Comparison of ENCODE assay signal across 17 cellular contexts in genomic region chr6:168277274-168277669, GRCh38. TPM values are rescaled to one million over a fixed set of nuclear protein-coding genes. Genes with fewer than 3 reads are reported as not detected.
DNase-seq lines count a peak whose midpoint lies in the region; ATAC-seq, FAIRE-seq and TF ChIP-seq lines count a peak whose summit lies in the region.
"Had no signal": no experiment of that assay in that cellular context is flagged by ENCODE, and none has a peak within 500 bp of the region (broad histone marks: within the 10 kb centered on the region; RNA-seq: fewer than 3 reads in every experiment).

No MANE protein-coding gene starts in this region.

- no TSS peak for BruUV-seq in PC-9 (replicated peaks; lab: Mats Ljungman, UMichigan)

- H3K14ac ChIP-seq in H1 (ENCODE audit: insufficient read length) (no peak overlapping the region), mesenchymal stem cell (ENCODE audit: low read length in 2 of 2) (no peak overlapping the region)

- intact Hi-C loops in PC-9 (cut with micrococcal nuclease; ENCODE audit: unreplicated experiment) = no loop called here

- H4K91ac ChIP-seq in H1 (replicated peaks; ENCODE audit: insufficient read length, low read length) (no peak overlapping the region), mesenchymal stem cell (ENCODE audit: low read length) (no peak overlapping the region)

- H3K18ac ChIP-seq in H1 (ENCODE audit: extremely low read depth, low read length) (no peak overlapping the region), mesenchymal stem cell (ENCODE audit: low read depth in 1 of 2, low read length in 2 of 2) (no peak overlapping the region)

- peak overlapping the region; percentile 39; the same call in 1 of the 2 replicates for H2BK12ac ChIP-seq in H1 (ENCODE audit: low read depth, low read length)
- H2BK12ac ChIP-seq in mesenchymal stem cell (ENCODE audit: low read length in 2 of 2) = no peak overlapping the region

- no peak overlapping the region for H3K27ac ChIP-seq in BLaER1 treated with 17β-estradiol and CSF1 and Interleukin-3, amounts not matched to agents 10 nM and 100 nM
- H3K27ac ChIP-seq in GM23338 (ENCODE audit: low read depth) (no peak overlapping the region), H1 (ENCODE audit: low read depth, low read length) (no peak overlapping the region), mesenchymal stem cell (ENCODE audit: low read length, poor library complexity, severe bottlenecking) (no peak overlapping the region), PC-9 (no peak overlapping the region)

- no peaks in the 10 kb centered on the region for H3K9me3 Mint-ChIP-seq in GM23338

- no peaks in the 10 kb centered on the region for H3K9me3 ChIP-seq in BLaER1 treated with 17β-estradiol and CSF1 and Interleukin-3, amounts not matched to agents 10 nM and 100 nM (replicated peaks in 1 of 11)
- H3K9me3 ChIP-seq in H1 (ENCODE audit: insufficient read depth in 2 of 2, low read depth in 1 of 2, low read length in 1 of 2) (no peaks in the 10 kb centered on the region), mesenchymal stem cell (ENCODE audit: control insufficient read depth, low read length) (no peaks in the 10 kb centered on the region), PC-9 (ENCODE audit: insufficient read depth, low read depth) (no peaks in the 10 kb centered on the region)
- H3K9me3 ChIP-seq: Caco-2 had no signal

- H3K79me1 ChIP-seq in H1 (ENCODE audit: low read depth, low read length) = 0 out of 2 replicates have a peak, but pooled peaks cover 2% of the 10 kb centered on the region
- no peaks in the 10 kb centered on the region for H3K79me1 ChIP-seq in mesenchymal stem cell (replicated peaks; ENCODE audit: low read length, poor library complexity, severe bottlenecking)

- H2BK120ac ChIP-seq in H1 (replicated peaks; ENCODE audit: low read depth, low read length) (no peak overlapping the region), mesenchymal stem cell (ENCODE audit: low read depth, low read length) (no peak overlapping the region)

- H2BK5ac ChIP-seq in H1 (ENCODE audit: low read depth, low read length) (no peak overlapping the region), mesenchymal stem cell (ENCODE audit: low read depth, low read length, poor library complexity, severe bottlenecking) (no peak overlapping the region)

- H3K4me1 ChIP-seq in BLaER1 treated with 17β-estradiol and CSF1 and Interleukin-3, amounts not matched to agents 10 nM and 100 nM = peaks cover 40 to 83% (median 80%) of the 10 kb centered on the region in 10 experiments
- H3K4me1 ChIP-seq in GM23338 (ENCODE audit: insufficient read depth) (0 out of 2 replicates have a peak, but pooled peaks cover 3% of the 10 kb centered on the region), H1 (replicated peaks in 1 of 4; ENCODE audit: control insufficient read depth in 3 of 4, insufficient read depth in 4 of 4, low read length in 3 of 4) (peaks cover 0 to 17% (median 7%) of the 10 kb centered on the region in 4 experiments; a peak in 6 of 7 replicates), mesenchymal stem cell (ENCODE audit: control insufficient read depth, insufficient read depth, low read depth, low read length) (peaks cover 38% of the 10 kb centered on the region), PC-9 (replicated peaks; ENCODE audit: insufficient read depth) (no peaks in the 10 kb centered on the region)

- H2BK20ac ChIP-seq in H1 (ENCODE audit: low read length) = no peak overlapping the region

- peaks cover 14% of the 10 kb centered on the region for H3K27me3 Mint-ChIP-seq in GM23338 (ENCODE audit: insufficient read depth, low read depth, poor library complexity)

- H3K36me3 ChIP-seq in BLaER1 treated with 17β-estradiol and CSF1 and Interleukin-3, amounts not matched to agents 10 nM and 100 nM = no peaks in the 10 kb centered on the region
- H3K36me3 ChIP-seq in GM23338 (ENCODE audit: insufficient read depth) (no peaks in the 10 kb centered on the region), H1 (ENCODE audit: control insufficient read depth in 2 of 4, insufficient read depth in 4 of 4, low read length in 3 of 4) (no peaks in the 10 kb centered on the region), mesenchymal stem cell (ENCODE audit: control insufficient read depth in 1 of 2, insufficient read depth in 2 of 2, low read depth in 1 of 2, low read length in 2 of 2) (no peaks in the 10 kb centered on the region), PC-9 (ENCODE audit: low read depth) (no peaks in the 10 kb centered on the region)

- H4K5ac ChIP-seq in H1 (ENCODE audit: insufficient read length, low read depth, low read length) = no peak overlapping the region

- ATAC-seq in GM23338 (peak; percentile 15; the same call in 2 of the 3 replicates), GM21360 (IDR thresholded peaks at IDR 0.05; ENCODE audit: unreplicated experiment) (no peak)

- TF ChIP-seq POLR2A in H1 (IDR thresholded peaks at IDR 0.05; ENCODE audit: control extremely low read depth in 1 of 2, low read depth in 2 of 2, low read length in 2 of 2) = no peak

- H3K9me2 ChIP-seq in GM23338 (ENCODE audit: insufficient read depth) = no peaks in the 10 kb centered on the region
- H3K9me2 ChIP-seq in PC-9 (ENCODE audit: insufficient read depth) = no peaks in the 10 kb centered on the region

- no peak overlapping the region for H3K4me3 Mint-ChIP-seq in GM23338
- H3K4me3 Mint-ChIP-seq: T-helper 1 cell treated with Interleukin-12 subunit alpha and Interleukin-12 subunit beta and Interleukin-4 antibody, amounts not matched to agents 30 μg/mL and 1 μg/mL, for 36 hours had no signal

- H3K4ac ChIP-seq in H1 (replicated peaks; ENCODE audit: insufficient read length, low read depth, low read length) = no peak overlapping the region
- no peak overlapping the region for H3K4ac ChIP-seq in mesenchymal stem cell (ENCODE audit: low read depth in 1 of 2, low read length in 2 of 2)

- no peaks in the 10 kb centered on the region for H3K23me2 ChIP-seq in H1 (ENCODE audit: low read depth, low read length)

- H4K20me1 ChIP-seq in BLaER1 treated with 17β-estradiol and CSF1 and Interleukin-3, amounts not matched to agents 10 nM and 100 nM = peaks cover 0 to 10% (median 0%) of the 10 kb centered on the region in 11 experiments; a peak in 3 of 22 replicates
- H4K20me1 ChIP-seq in GM23338 (replicated peaks; ENCODE audit: insufficient read depth) = no peaks in the 10 kb centered on the region
- H4K20me1 ChIP-seq in H1 (replicated peaks in 1 of 2; ENCODE audit: control insufficient read depth in 1 of 2, insufficient read depth in 2 of 2, low read length in 2 of 2) = no peaks in the 10 kb centered on the region
- H4K20me1 ChIP-seq in PC-9 (ENCODE audit: insufficient read depth) = no peaks in the 10 kb centered on the region

- TF ChIP-seq RAD21 in H1 (IDR thresholded peaks at IDR 0.05 in 1 of 2, conservative IDR thresholded peaks at IDR 0.05 in 1 of 2; ENCODE audit: low read depth in 2 of 2, low read length in 2 of 2) = no peak

- POLR2A ChIA-PET in H1 (lab: Charles Lee; ENCODE audit: partially characterized antibody) = interaction anchor here (0.7 kb wide), 1 partner anchor 24 kb away, joined by 3 read pairs; no protein-coding TSS in a partner anchor
- POLR2A ChIA-PET in PC-9 (lab: Charles Lee; ENCODE audit: unreplicated experiment) = no interaction called here

- H2BK15ac ChIP-seq in H1 (ENCODE audit: low read length) (no peak overlapping the region), mesenchymal stem cell (ENCODE audit: low read depth, poor library complexity, severe bottlenecking) (no peak overlapping the region)

- H4K8ac ChIP-seq in H1 (ENCODE audit: extremely low read depth, insufficient read depth, low read length) (peak overlapping the region; percentile 64; the same call in 1 of the 2 replicates), mesenchymal stem cell (ENCODE audit: low read length) (no peak overlapping the region)

- H3K79me2 ChIP-seq in GM23338 (replicated peaks; ENCODE audit: insufficient read depth) = no peaks in the 10 kb centered on the region
- no peaks in the 10 kb centered on the region for H3K79me2 ChIP-seq in H1 (ENCODE audit: control insufficient read depth in 1 of 2, insufficient read depth in 2 of 2, low read length in 2 of 2)
- no peaks in the 10 kb centered on the region for H3K79me2 ChIP-seq in PC-9 (ENCODE audit: low read depth)

- H3K36me3 Mint-ChIP-seq in GM23338 (ENCODE audit: low read depth) = no peaks in the 10 kb centered on the region

- no peak overlapping the region for H3K9ac ChIP-seq in BLaER1 treated with 17β-estradiol and CSF1 and Interleukin-3, amounts not matched to agents 10 nM and 100 nM
- H3K9ac ChIP-seq in H1 (replicated peaks in 1 of 4; ENCODE audit: extremely low read depth in 1 of 4, low read depth in 3 of 4, low read length in 3 of 4) = no peak overlapping the region
- H3K9ac ChIP-seq in mesenchymal stem cell (ENCODE audit: low read length) = no peak overlapping the region

- H3K4me1 Mint-ChIP-seq in GM23338 = peaks cover 29% of the 10 kb centered on the region

- CTCF ChIA-PET in H1 (lab: Charles Lee; ENCODE audit: partially characterized antibody) = interaction anchor here (0.6 to 0.9 kb wide), 2 partner anchors 11 to 78 kb away, joined by 3 read pairs; no protein-coding TSS in a partner anchor
- CTCF ChIA-PET in PC-9 (lab: Charles Lee) = no interaction called here

- H3K23ac ChIP-seq in H1 (ENCODE audit: insufficient read length) (no peak overlapping the region), mesenchymal stem cell (ENCODE audit: low read length in 2 of 2) (no peak overlapping the region)

- 82% methylated on average over 14 of the region's 14 CpGs; no CpG with 5 or more reads in 1 of the 2 experiments for WGBS in H1 (ENCODE audit: extremely low coverage in 1 of 2, insufficient coverage in 1 of 2, insufficient read length in 1 of 2, insufficient replicate concordance in 2 of 2, low coverage in 1 of 2, low lambda C conversion rate in 2 of 2, missing lambda C conversion rate in 1 of 2), 2 experiments
- WGBS in mesenchymal stem cell = 93% methylated on average over 14 of the region's 14 CpGs

- no peak overlapping the region for H3K4me3 ChIP-seq in BLaER1 treated with 17β-estradiol and CSF1 and Interleukin-3, amounts not matched to agents 10 nM and 100 nM
- H3K4me3 ChIP-seq in GM23338 (no peak overlapping the region), H1 (ENCODE audit: extremely low read depth in 1 of 4, insufficient read depth in 2 of 4, low read depth in 3 of 4, low read length in 4 of 4) (no peak overlapping the region), mesenchymal stem cell (ENCODE audit: insufficient read depth in 1 of 2, low read depth in 1 of 2, low read length in 2 of 2) (no peak overlapping the region), PC-9 (no peak overlapping the region)

- no peak for FAIRE-seq in H1 (lab: Jason Lieb, UNC)
- FAIRE-seq: GM19239, RCC 7860 had no signal

- H3K27me3 ChIP-seq in BLaER1 treated with 17β-estradiol and CSF1 and Interleukin-3, amounts not matched to agents 10 nM and 100 nM = peaks cover 0 to 74% (median 0%) of the 10 kb centered on the region in 11 experiments; a peak in 5 of 22 replicates
- H3K27me3 ChIP-seq in GM23338 (ENCODE audit: insufficient read depth) (no peaks in the 10 kb centered on the region), H1 (replicated peaks in 1 of 4; ENCODE audit: control insufficient read depth in 3 of 4, extremely low read depth in 1 of 4, insufficient read depth in 3 of 4, low read length in 3 of 4) (no peaks in the 10 kb centered on the region; a peak in 1 of 7 replicates), mesenchymal stem cell (ENCODE audit: control insufficient read depth in 1 of 2, insufficient read depth in 1 of 2, low read length in 2 of 2) (peaks cover 29 to 57% of the 10 kb centered on the region in 2 experiments), PC-9 (ENCODE audit: insufficient read depth, low read depth) (peaks cover 94% of the 10 kb centered on the region)

- no peak overlapping the region for H3K56ac ChIP-seq in H1 (replicated peaks; ENCODE audit: insufficient read length, low read depth, low read length)

- no peak overlapping the region for H3K27ac Mint-ChIP-seq in GM23338
- H3K27ac Mint-ChIP-seq: T-helper 1 cell treated with Interleukin-12 subunit alpha and Interleukin-12 subunit beta and Interleukin-4 antibody, amounts not matched to agents 30 μg/mL and 1 μg/mL, for 36 hours had no signal

- TF ChIP-seq EP300 in H1 (IDR thresholded peaks at IDR 0.05; ENCODE audit: borderline replicate concordance in 1 of 2, low read depth in 2 of 2, low read length in 2 of 2) = no peak

- H2AFZ ChIP-seq in GM23338 (no peak overlapping the region), H1 (ENCODE audit: low read length) (no peak overlapping the region), mesenchymal stem cell (ENCODE audit: low read depth, low read length) (no peak overlapping the region), PC-9 (no peak overlapping the region)

- TF ChIP-seq CTCF in GM23338 (conservative IDR thresholded peaks at IDR 0.05; ENCODE audit: low read depth in 2 of 2) (no peak), H1 (IDR thresholded peaks at IDR 0.05; ENCODE audit: control extremely low read depth in 1 of 3, insufficient read depth in 1 of 3, low read depth in 1 of 3, low read length in 3 of 3) (no peak), PC-9 (conservative IDR thresholded peaks at IDR 0.05) (no peak)

- peak overlapping the region; percentile 1 to 81 (median 65); a peak in 20 of 22 replicates for H3K4me2 ChIP-seq in BLaER1 treated with 17β-estradiol and CSF1 and Interleukin-3, amounts not matched to agents 10 nM and 100 nM
- H3K4me2 ChIP-seq in GM23338 (no peak overlapping the region), H1 (ENCODE audit: insufficient read depth in 1 of 2, low read depth in 2 of 2, low read length in 2 of 2) (no peak overlapping the region), mesenchymal stem cell (ENCODE audit: low read length, poor library complexity, severe bottlenecking) (no peak overlapping the region), PC-9 (no peak overlapping the region)

- DNase-seq in GM23338 (ENCODE audit: low spot score) (no peak), NCI-H510A (lab: John Stamatoyannopoulos, UW) (peak; percentile 20), H1 (ENCODE audit: low read depth in 1 of 2, low spot score in 2 of 2) (no peak), mesenchymal stem cell (no peak), dedifferentiated amniotic fluid mesenchymal stem cell (ENCODE audit: extremely low spot score) (no peak), PC-9 (no peak)
- DNase-seq: Caco-2, KG1, NCI-H146, NCI-H2171, NCI-H446, SIG-M5 had no signal

- no peak overlapping the region for H2AK5ac ChIP-seq in H1 (ENCODE audit: low read depth, low read length)
- no peak overlapping the region for H2AK5ac ChIP-seq in mesenchymal stem cell (ENCODE audit: low read length, severe bottlenecking)

- no peaks in the 10 kb centered on the region for H3F3A ChIP-seq in GM23338 (replicated peaks; ENCODE audit: low read depth)
- no peaks in the 10 kb centered on the region for H3F3A ChIP-seq in PC-9 (ENCODE audit: insufficient read depth, low read depth)

RNA-seq across cellular contexts. Expression of gene DACT2, which starts 42.3 kb away (rescaled TPM):
- 7.3 and 10.6 TPM in 2 replicates for total RNA-seq in GM23338 (2014; rRNA removed; shearing (Covaris generic))
- polyA plus RNA-seq in GM23338 (2016; fragmentation: Nextera tagmentation; extraction: Ambion mirVana) = 1.5 and 1.8 TPM in 2 replicates
- 3.1 and 3.9 TPM in 2 replicates for total RNA-seq in H1 (2021; fragmentation: NEBNext Ultra II Directional; extraction: Animal tissue kit (Norgen Biotek cat#: 25700))
- polyA plus RNA-seq in H1 (2011; rRNA removed) = 2.9 and 4.8 TPM in 2 replicates
- polyA plus RNA-seq in H1 (2011; cell fraction: cytosol; rRNA removed) = 3.4 TPM
- polyA plus RNA-seq in H1 (2011; cell fraction: nucleus; rRNA removed) = 5.3 TPM
- polyA plus RNA-seq in H1 (2012, experiment 1 of 2) = 2.8 to 3.8 TPM (median 3.2 TPM) in 4 replicates
- 3.5 TPM for polyA plus RNA-seq in H1 (2012, experiment 2 of 2)
- polyA plus RNA-seq in H1 (2013, experiment 1 of 2) = 1.6 TPM
- polyA plus RNA-seq in H1 (2013, experiment 2 of 2) = 1.6 TPM
- 1.1 and 1.6 TPM in 2 replicates for polyA minus RNA-seq in H1 (2011; rRNA and poly(A)+ RNA removed)
- 4.1 TPM for polyA minus RNA-seq in H1 (2011; cell fraction: cytosol; rRNA and poly(A)+ RNA removed)
- polyA minus RNA-seq in H1 (2011; cell fraction: nucleus; rRNA and poly(A)+ RNA removed) = 2.1 TPM
- polyA plus RNA-seq in mesenchymal stem cell (2013, experiment 1 of 2) = not detected
- 0.03 TPM for polyA plus RNA-seq in mesenchymal stem cell (2013, experiment 2 of 2)
- total RNA-seq in PC-9 (2021) = not detected in 2 replicates

Comparison
In these comparisons a context has a peak if more than half of its experiments do, and no peak if none do; other contexts are left out.
1. H3K4me2 ChIP-seq: peak in BLaER1 treated with 17β-estradiol and CSF1 and Interleukin-3, amounts not matched to agents 10 nM and 100 nM (11 of 11); none in GM23338 (single experiment), H1 (0 of 2), mesenchymal stem cell (single experiment) and PC-9 (single experiment).